17 cellular contexts compared by ENCODE assay signal in the genomic region with DNA sequence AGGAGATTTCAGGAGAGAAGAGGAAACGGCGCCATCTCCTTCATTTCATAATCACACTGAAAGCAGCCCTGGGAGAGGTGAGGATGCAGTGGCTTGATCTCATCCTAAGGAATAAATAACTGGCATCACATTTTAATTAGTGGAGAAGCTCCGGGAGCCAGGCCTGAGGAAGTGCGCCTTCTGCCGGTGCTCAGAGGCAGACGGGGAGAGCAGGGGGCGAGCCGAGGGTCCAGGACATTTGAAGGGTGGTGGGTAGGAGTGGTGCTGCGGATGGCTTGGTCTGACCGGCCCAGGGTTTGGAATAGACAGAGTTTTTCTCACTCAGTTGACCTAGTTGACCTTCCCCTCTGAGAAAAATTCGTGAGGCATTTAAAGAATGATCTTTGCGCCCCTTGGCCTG.
DNase-seq lines count a peak whose midpoint lies in the region; ATAC-seq and TF ChIP-seq lines count a peak whose summit lies in the region.
"Had no signal": no experiment of that assay in that cellular context is flagged by ENCODE, and none has a peak within 500 bp of the region (broad histone marks: within the 10 kb centered on the region; RNA-seq: fewer than 3 reads in every experiment).

No MANE protein-coding gene starts in this region.

- peak overlapping the region; percentile 28 for H3K14ac ChIP-seq in trophoblast cell (ENCODE audit: low read length)

- peak overlapping the region; percentile 19 for H2AK5ac ChIP-seq in trophoblast cell (ENCODE audit: low read length)

- no peak overlapping the region for H4K12ac ChIP-seq in trophoblast cell (ENCODE audit: low read depth, low read length)

- H3K9me3 Mint-ChIP-seq in endodermal cell (no peaks in the 10 kb centered on the region), immature natural killer cell (no peaks in the 10 kb centered on the region)

- H3K9ac ChIP-seq in endodermal cell (ENCODE audit: extremely low read depth, low read length, poor library complexity, severe bottlenecking), result no peak overlapping the region
- no peak overlapping the region for H3K9ac ChIP-seq in trophoblast cell (ENCODE audit: low read length)

- DNase-seq in H7 (peak; percentile 76), endodermal cell (peak; percentile 80), trophoblast cell (no peak), immature natural killer cell (no peak)
- DNase-seq in NK-92 treated with Interleukin-12 subunit alpha and Interleukin-12 subunit beta, amount 100 ng/mL, for 24 hours (lab: John Stamatoyannopoulos, UW), result no peak
- DNase-seq: C1 segment of cervical spinal cord; CD8-positive, alpha-beta memory T cell; DMS79; NCI-H1092 treated with DMSO at 0.1 percent for 48 hours; NCI-H146; NCI-H2029 treated with DMSO at 0.1 percent for 48 hours; NCI-H345; NCI-H526; SJCRH30 had no signal

- no peaks in the 10 kb centered on the region for H3K36me3 Mint-ChIP-seq in endodermal cell (ENCODE audit: low read depth)
- H3K36me3 Mint-ChIP-seq in immature natural killer cell, result no peaks in the 10 kb centered on the region
- H3K36me3 Mint-ChIP-seq: CD8-positive, alpha-beta memory T cell had no signal

- H2BK12ac ChIP-seq in trophoblast cell (ENCODE audit: low read length), result peak overlapping the region; percentile 18

- H3K4ac ChIP-seq in trophoblast cell (ENCODE audit: low read depth, low read length), result no peak overlapping the region

- H3K18ac ChIP-seq in trophoblast cell (ENCODE audit: low read length), result no peak overlapping the region

- H3K36me3 ChIP-seq in H7 (replicated peaks; ENCODE audit: control insufficient read depth, insufficient read depth, low read length) (no peaks in the 10 kb centered on the region), endodermal cell (ENCODE audit: control insufficient read depth, insufficient read depth, low read length) (no peaks in the 10 kb centered on the region), trophoblast cell (ENCODE audit: control insufficient read depth in 1 of 2, insufficient read depth in 2 of 2, low read length in 2 of 2) (no peaks in the 10 kb centered on the region)
- H3K36me3 ChIP-seq: SJCRH30 had no signal

- TF ChIP-seq CTCF in 22Rv1 (IDR thresholded peaks at IDR 0.05) (0 out of 2 replicates have a peak, but pooled peaks have one; percentile 7), endodermal cell (conservative IDR thresholded peaks at IDR 0.05) (peak; percentile 74)

- no peak overlapping the region for H3K27ac Mint-ChIP-seq in endodermal cell
- H3K27ac Mint-ChIP-seq in immature natural killer cell, result no peak overlapping the region
- H3K27ac Mint-ChIP-seq: CD8-positive, alpha-beta memory T cell had no signal

- H2BK120ac ChIP-seq in trophoblast cell (ENCODE audit: insufficient read depth, low read length, poor library complexity), result no peak overlapping the region

- H3K4me1 ChIP-seq in endodermal cell (ENCODE audit: control insufficient read depth, insufficient read depth, low read length) (no peaks in the 10 kb centered on the region), trophoblast cell (ENCODE audit: control insufficient read depth in 1 of 2, insufficient read depth in 2 of 2, low read length in 2 of 2) (peaks cover 27 to 29% of the 10 kb centered on the region in 2 experiments)
- H3K4me1 ChIP-seq: SJCRH30 had no signal

- peaks cover 16% of the 10 kb centered on the region for H3K79me1 ChIP-seq in trophoblast cell (ENCODE audit: low read length)

- WGBS in endodermal cell (ENCODE audit: insufficient coverage in 1 of 2, insufficient read length in 1 of 2), 2 experiments, result 79 to 88% methylated on average over 4 to 10 of the region's 12 CpGs
- no CpG with 5 or more reads among the region's 12 CpGs for WGBS in trophoblast cell (ENCODE audit: extremely low coverage, insufficient coverage, insufficient read length)

- ATAC-seq in HG03442 (IDR thresholded peaks at IDR 0.05; ENCODE audit: unreplicated experiment), result no peak
- ATAC-seq: K562 had no signal

- no peak overlapping the region for H3K27ac ChIP-seq in 22Rv1
- H3K27ac ChIP-seq in endodermal cell (ENCODE audit: low read depth, low read length), result peak overlapping the region; percentile 38
- H3K27ac ChIP-seq in trophoblast cell (ENCODE audit: low read depth, low read length), result peak overlapping the region; percentile 40
- H3K27ac ChIP-seq: SJCRH30 had no signal

- H3K9me3 ChIP-seq in endodermal cell (ENCODE audit: control insufficient read depth, low read length) (no peaks in the 10 kb centered on the region), trophoblast cell (ENCODE audit: insufficient read depth, low read depth, low read length) (peaks cover 6% of the 10 kb centered on the region)
- H3K9me3 ChIP-seq: SJCRH30 had no signal

- H3K27me3 Mint-ChIP-seq in endodermal cell (ENCODE audit: insufficient read depth) (peaks cover 6% of the 10 kb centered on the region), immature natural killer cell (ENCODE audit: low read depth in 3 of 3) (peaks cover 0 to 6% (median 5%) of the 10 kb centered on the region in 3 donors)

- no peak overlapping the region for H3K4me2 ChIP-seq in trophoblast cell (ENCODE audit: low read length)

- H3K4me3 Mint-ChIP-seq in endodermal cell (no peak overlapping the region), immature natural killer cell (no peak overlapping the region)
- H3K4me3 Mint-ChIP-seq: CD8-positive, alpha-beta memory T cell had no signal

- no peak overlapping the region for H2AFZ ChIP-seq in trophoblast cell (ENCODE audit: insufficient read depth, low read length, poor library complexity)

- peaks cover 15% of the 10 kb centered on the region for H3K4me1 Mint-ChIP-seq in endodermal cell
- H3K4me1 Mint-ChIP-seq in immature natural killer cell, result no peaks in the 10 kb centered on the region
- H3K4me1 Mint-ChIP-seq: CD8-positive, alpha-beta memory T cell had no signal

- no peak overlapping the region for H3K23ac ChIP-seq in trophoblast cell (ENCODE audit: low read length)

- no peak overlapping the region for H4K8ac ChIP-seq in trophoblast cell (ENCODE audit: low read depth, low read length)

- H2BK5ac ChIP-seq in trophoblast cell (ENCODE audit: low read depth, low read length, poor library complexity), result peak overlapping the region; percentile 21

- peaks cover 2% of the 10 kb centered on the region for H3K79me2 ChIP-seq in trophoblast cell (ENCODE audit: control insufficient read depth, insufficient read depth, low read length, poor library complexity)

- H4K91ac ChIP-seq in trophoblast cell (ENCODE audit: low read depth, low read length), result peak overlapping the region; percentile 55

- H3K4me3 ChIP-seq in H7 (ENCODE audit: insufficient read depth, low read depth, low read length), result no peak overlapping the region
- H3K4me3 ChIP-seq in endodermal cell (ENCODE audit: low read length), result no peak overlapping the region
- H3K4me3 ChIP-seq in trophoblast cell (ENCODE audit: low read depth, low read length), result no peak overlapping the region
- H3K4me3 ChIP-seq: K562, SJCRH30 had no signal

- H3K27me3 ChIP-seq in H7 (ENCODE audit: control insufficient read depth, insufficient read depth, low read length) (no peaks in the 10 kb centered on the region), endodermal cell (ENCODE audit: control insufficient read depth, insufficient read depth, low read length, poor library complexity, severe bottlenecking) (no peaks in the 10 kb centered on the region), trophoblast cell (ENCODE audit: insufficient read depth, low read length) (no peaks in the 10 kb centered on the region)

Comparison
In these comparisons a context has a peak if more than half of its experiments do, and no peak if none do; other contexts are left out.
1. DNase-seq: peak in H7 (single experiment) and endodermal cell (single experiment); none in trophoblast cell (0 of 2), immature natural killer cell (0 of 3) and NK-92 treated with Interleukin-12 subunit alpha and Interleukin-12 subunit beta, amount 100 ng/mL, for 24 hours (single experiment).